22 cellular contexts compared by ENCODE assay signal in the genomic region with DNA sequence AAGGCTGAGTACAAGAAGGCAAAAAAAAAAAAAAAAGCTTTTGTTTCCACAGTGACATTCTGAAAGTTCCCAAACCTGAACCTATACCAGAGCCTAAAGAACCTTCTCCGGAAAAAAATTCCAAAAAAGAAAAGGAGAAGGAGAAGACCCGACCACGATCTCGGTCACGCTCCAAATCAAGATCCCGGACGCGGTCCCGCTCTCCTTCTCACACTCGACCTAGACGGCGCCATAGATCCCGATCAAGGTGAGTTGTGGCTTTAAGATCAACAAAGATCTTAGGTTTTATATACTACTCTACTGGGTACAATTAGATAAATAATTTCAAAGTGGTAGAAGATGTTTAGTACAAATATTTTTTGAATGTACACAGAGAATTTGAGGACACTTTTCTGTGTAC. TPM values are rescaled to one million over a fixed set of nuclear protein-coding genes. Genes with fewer than 3 reads are reported as not detected.
DNase-seq lines count a peak whose midpoint lies in the region; ATAC-seq, FAIRE-seq and TF ChIP-seq lines count a peak whose summit lies in the region.
"Had no signal": no experiment of that assay in that cellular context is flagged by ENCODE, and none has a peak within 500 bp of the region (broad histone marks: within the 10 kb centered on the region; RNA-seq: fewer than 3 reads in every experiment).

No MANE protein-coding gene starts in this region.

- H2AFZ ChIP-seq in astrocyte (ENCODE audit: low read depth, low read length) = no peak overlapping the region
- H2AFZ ChIP-seq: GM23338 had no signal

- H3K4me1 ChIP-seq in astrocyte (ENCODE audit: insufficient read depth, low read length) = no peaks in the 10 kb centered on the region
- no peaks in the 10 kb centered on the region for H3K4me1 ChIP-seq in Peyer's patch
- H3K4me1 ChIP-seq: Caco-2 had no signal

- no peaks in the 10 kb centered on the region for H3K27me3 Mint-ChIP-seq in activated naive CD4-positive, alpha-beta T cell treated with anti-CD3 and anti-CD28 coated beads, Interleukin-2, amount 50 U/mL, for 24 hours
- H3K27me3 Mint-ChIP-seq in astrocyte (ENCODE audit: low read depth, unreplicated experiment) = no peaks in the 10 kb centered on the region
- H3K27me3 Mint-ChIP-seq in osteocyte (ENCODE audit: unreplicated experiment) = no peaks in the 10 kb centered on the region
- H3K27me3 Mint-ChIP-seq: CD4-positive, CD25-positive, alpha-beta regulatory T cell had no signal

- TF ChIP-seq POLR2A in Peyer's patch (IDR thresholded peaks at IDR 0.05) = no peak

- H3K27me3 ChIP-seq in astrocyte (ENCODE audit: insufficient read depth, low read length) (no peaks in the 10 kb centered on the region), Peyer's patch (no peaks in the 10 kb centered on the region)

- H3K79me2 ChIP-seq in astrocyte (ENCODE audit: insufficient read depth, low read length) = peaks cover 51% of the 10 kb centered on the region

- H3K9ac ChIP-seq in SK-N-MC (ENCODE audit: insufficient read length) (no peak overlapping the region), astrocyte (ENCODE audit: low read length) (no peak overlapping the region)

- H3K4me3 ChIP-seq in SK-N-MC (no peak overlapping the region), astrocyte (ENCODE audit: insufficient read depth, low read depth, low read length) (no peak overlapping the region), Peyer's patch (no peak overlapping the region)
- H3K4me3 ChIP-seq: GM23338 had no signal

- H3K27ac ChIP-seq in SK-N-MC (0 out of 2 replicates have a peak overlapping the region, but pooled peaks have one; percentile 15), astrocyte (ENCODE audit: low read depth, low read length) (no peak overlapping the region), Peyer's patch (no peak overlapping the region)

- H4K20me1 ChIP-seq in astrocyte (ENCODE audit: insufficient read depth, low read length) = peaks cover 50% of the 10 kb centered on the region

- no peak overlapping the region for H3K4me3 Mint-ChIP-seq in activated naive CD4-positive, alpha-beta T cell treated with anti-CD3 and anti-CD28 coated beads, Interleukin-2, amount 50 U/mL, for 24 hours
- no peak overlapping the region for H3K4me3 Mint-ChIP-seq in astrocyte (ENCODE audit: unreplicated experiment)
- no peak overlapping the region for H3K4me3 Mint-ChIP-seq in osteocyte (ENCODE audit: unreplicated experiment)
- H3K4me3 Mint-ChIP-seq: CD4-positive, CD25-positive, alpha-beta regulatory T cell; CD8-positive, alpha-beta T cell; GM23338; H9 had no signal

- no peaks in the 10 kb centered on the region for H3K9me3 ChIP-seq in SK-N-MC (ENCODE audit: low read depth, low read length)
- no peaks in the 10 kb centered on the region for H3K9me3 ChIP-seq in astrocyte (ENCODE audit: insufficient read depth, low read depth, low read length)
- no peaks in the 10 kb centered on the region for H3K9me3 ChIP-seq in Peyer's patch
- H3K9me3 ChIP-seq: Caco-2 had no signal

- peak overlapping the region; percentile 41 for H3K27ac Mint-ChIP-seq in activated naive CD4-positive, alpha-beta T cell treated with anti-CD3 and anti-CD28 coated beads, Interleukin-2, amount 50 U/mL, for 24 hours
- H3K27ac Mint-ChIP-seq in astrocyte (ENCODE audit: unreplicated experiment) (peak overlapping the region; percentile 47), osteocyte (ENCODE audit: unreplicated experiment) (peak overlapping the region; percentile 18)
- H3K27ac Mint-ChIP-seq: CD8-positive, alpha-beta T cell; GM23338; H9 had no signal

- H3K4me1 Mint-ChIP-seq in activated naive CD4-positive, alpha-beta T cell treated with anti-CD3 and anti-CD28 coated beads, Interleukin-2, amount 50 U/mL, for 24 hours = peaks cover 72% of the 10 kb centered on the region
- H3K4me1 Mint-ChIP-seq in astrocyte (ENCODE audit: low read depth, unreplicated experiment) (peaks cover 3% of the 10 kb centered on the region), osteocyte (ENCODE audit: unreplicated experiment) (peaks cover under 1% of the 10 kb centered on the region)
- H3K4me1 Mint-ChIP-seq: GM23338, H9 had no signal

- H3K9me3 Mint-ChIP-seq in activated naive CD4-positive, alpha-beta T cell treated with anti-CD3 and anti-CD28 coated beads, Interleukin-2, amount 50 U/mL, for 24 hours = no peaks in the 10 kb centered on the region
- H3K9me3 Mint-ChIP-seq in astrocyte (ENCODE audit: unreplicated experiment) = no peaks in the 10 kb centered on the region
- no peaks in the 10 kb centered on the region for H3K9me3 Mint-ChIP-seq in osteocyte (ENCODE audit: unreplicated experiment)
- H3K9me3 Mint-ChIP-seq: CD4-positive, CD25-positive, alpha-beta regulatory T cell; CD8-positive, alpha-beta T cell; GM23338; H9 had no signal

- FAIRE-seq in astrocyte (lab: Jason Lieb, UNC) = no peak
- FAIRE-seq: D721Med, GM12891, GM18507 had no signal

- DNase-seq in activated naive CD4-positive, alpha-beta T cell treated with anti-CD3 and anti-CD28 coated beads, Interleukin-2, amount 50 U/mL, for 16 hours = no peak
- DNase-seq in SK-N-MC (ENCODE audit: low read depth, low spot score) (no peak), astrocyte (ENCODE audit: low read depth) (no peak), osteocyte (ENCODE audit: extremely low spot score, unreplicated experiment) (no peak), Peyer's patch (no peak), CD1c-positive myeloid dendritic cell (ENCODE audit: extremely low spot score) (no peak)
- DNase-seq: C1 segment of cervical spinal cord; Caco-2; CD4-positive, CD25-positive, alpha-beta regulatory T cell; CD8-positive, alpha-beta T cell; DMS 273 treated with DMSO at 0.1 percent for 48 hours; DMS79; EL; GDM1; H9 had no signal

- peaks cover 35% of the 10 kb centered on the region for H3K36me3 Mint-ChIP-seq in activated naive CD4-positive, alpha-beta T cell treated with anti-CD3 and anti-CD28 coated beads, Interleukin-2, amount 50 U/mL, for 24 hours
- H3K36me3 Mint-ChIP-seq in astrocyte (ENCODE audit: low read depth, unreplicated experiment) (peaks cover 20% of the 10 kb centered on the region), osteocyte (ENCODE audit: unreplicated experiment) (peaks cover 79% of the 10 kb centered on the region)

- TF ChIP-seq CTCF in astrocyte (IDR thresholded peaks at IDR 0.05; ENCODE audit: insufficient read depth, low read depth, low read length) (no peak), osteocyte (IDR thresholded peaks at IDR 0.05) (no peak), Peyer's patch (IDR thresholded peaks at IDR 0.05) (no peak)

- H3K36me3 ChIP-seq in SK-N-MC (ENCODE audit: insufficient read depth, low read length) (peaks cover 94% of the 10 kb centered on the region), astrocyte (ENCODE audit: insufficient read depth, low read length) (peaks cover 93% of the 10 kb centered on the region), Peyer's patch (peaks cover 0 to 100% (median 4%) of the 10 kb centered on the region in 3 donors)

- no peak for ATAC-seq in HG02678 (IDR thresholded peaks at IDR 0.05; ENCODE audit: unreplicated experiment)
- ATAC-seq: CD8-positive, alpha-beta T cell; GM23338; HCT116 had no signal

- H3K4me2 ChIP-seq in astrocyte (ENCODE audit: low read length) = no peak overlapping the region
- H3K4me2 ChIP-seq: GM23338 had no signal

RNA-seq across cellular contexts. Expression of a gene that starts 9.3 kb away (rescaled TPM):
- total RNA-seq in astrocyte = 124 and 138 TPM in 2 replicates
- 110 and 116 TPM in 2 replicates for total RNA-seq in osteocyte
- 100 to 1,000 TPM; 103 to 404 (median 157) TPM for total RNA-seq in Peyer's patch
